Comparison of ENCODE assay signal across 1 cellular context in the genomic region with DNA sequence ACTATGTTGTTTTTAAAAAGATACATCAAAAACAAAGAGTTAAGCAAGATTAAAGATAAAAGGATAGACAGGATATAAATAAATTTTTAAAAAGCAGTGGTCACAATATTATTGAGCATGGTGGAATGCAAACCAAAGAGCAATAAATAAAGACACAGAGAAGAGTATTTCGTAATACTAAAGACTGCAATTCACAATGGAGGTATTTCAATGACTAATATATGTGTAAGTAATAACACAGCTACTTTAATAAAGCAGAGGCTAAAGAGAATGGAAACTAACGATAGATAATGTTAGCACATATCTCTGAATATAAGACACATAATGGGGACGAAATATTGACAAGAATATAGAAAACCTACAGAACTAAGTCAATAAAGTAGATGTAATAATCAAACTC.
TF ChIP-seq lines count a peak whose summit lies in the region.

No MANE protein-coding gene starts in this region.

TF ChIP-seq in IMR-90, 13 proteins besides CTCF, POLR2A, EP300 and RAD21:
- TF ChIP-seq CEBPB (IDR thresholded peaks at IDR 0.05; ENCODE audit: low read depth, low read length) (peak; percentile 45; the same call in 1 of the 2 replicates), NFE2L2 (IDR thresholded peaks at IDR 0.05; ENCODE audit: low read depth, low read length) (no peak)
